ENCODE assay signal across 1 cellular context in genomic region chr19:14555918-14556661, GRCh38.
TF ChIP-seq lines count a peak whose summit lies in the region.

No MANE protein-coding gene starts in this region.

TF ChIP-seq in GM12878, 131 proteins besides CTCF, POLR2A, EP300 and RAD21:
- no peak for TF ChIP-seq GATAD2B (conservative IDR thresholded peaks at IDR 0.05; ENCODE audit: low read depth)
- TF ChIP-seq ZBTB33 (IDR thresholded peaks at IDR 0.05) = 0 out of 2 replicates have a peak, but pooled peaks have one; percentile 33
- 0 out of 2 replicates have a peak, but pooled peaks have one; percentile 38 for TF ChIP-seq MLLT1 (IDR thresholded peaks at IDR 0.05)
- TF ChIP-seq CEBPZ (IDR thresholded peaks at IDR 0.05; ENCODE audit: low read depth, low read length) = no peak
